In the genomic region with DNA sequence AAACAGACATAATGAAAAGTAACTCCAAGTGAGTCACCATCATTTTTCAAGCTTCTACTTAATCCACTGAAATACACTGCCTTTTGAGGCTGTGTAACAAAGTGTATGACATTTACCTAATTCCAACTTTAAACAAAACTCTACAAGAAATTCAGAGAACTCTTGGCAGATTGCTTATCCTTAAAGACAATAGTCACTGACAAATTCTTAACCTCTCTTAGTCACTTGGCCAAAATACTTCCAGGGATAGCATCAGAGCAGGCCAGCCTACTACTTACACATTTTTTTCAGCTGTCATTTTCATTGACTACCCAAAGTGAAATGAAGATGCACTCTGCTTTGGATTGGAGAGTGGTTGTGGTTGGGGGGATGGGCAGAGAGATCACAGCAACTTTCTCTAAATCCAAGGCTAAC, we compare ENCODE assay signal across 11 cellular contexts. TPM values are rescaled to one million over a fixed set of nuclear protein-coding genes. Genes with fewer than 3 reads are reported as not detected.
A peak's percentile ranks its signal among the peaks of the same experiment; 100 is the strongest.
DNase-seq lines count a peak whose midpoint lies in the region; ATAC-seq and TF ChIP-seq lines count a peak whose summit lies in the region.
"Had no signal": no experiment of that assay in that cellular context is flagged by ENCODE, and none has a peak within 500 bp of the region (broad histone marks: within the 10 kb centered on the region; RNA-seq: fewer than 3 reads in every experiment).

No MANE protein-coding gene starts in this region.

- no peak for TF ChIP-seq EP300 in gastroesophageal sphincter (IDR thresholded peaks at IDR 0.05)

- peaks cover 19% of the 10 kb centered on the region for H3K4me1 Mint-ChIP-seq in activated T-helper 1 cell treated with anti-CD3 and anti-CD28 coated beads, Interleukin-12 subunit alpha, Interleukin-12 subunit beta, Interleukin-2, Interleukin-4 antibody, amounts not matched to agents 30 ng/mL and 10 ng/mL and 1 ng/mL, durations not matched to agents 14 hours and 24 hours and 36 hours (ENCODE audit: low read depth)

- H3K36me3 Mint-ChIP-seq in activated T-helper 1 cell treated with anti-CD3 and anti-CD28 coated beads, Interleukin-12 subunit alpha, Interleukin-12 subunit beta, Interleukin-2, Interleukin-4 antibody, amounts not matched to agents 30 ng/mL and 10 ng/mL and 1 ng/mL, durations not matched to agents 14 hours and 24 hours and 36 hours (ENCODE audit: low read depth): no peaks in the 10 kb centered on the region
- H3K36me3 Mint-ChIP-seq: activated naive CD8-positive, alpha-beta T cell treated with anti-CD3 and anti-CD28 coated beads, Interleukin-2, amount 10 ng/mL, durations not matched to agents 7 days and 5 days had no signal

- no peak for TF ChIP-seq POLR2A in gastroesophageal sphincter (IDR thresholded peaks at IDR 0.05)

- peaks cover 19 to 70% (median 21%) of the 10 kb centered on the region in 3 donors for H3K4me1 ChIP-seq in gastroesophageal sphincter
- peaks cover 40% of the 10 kb centered on the region for H3K4me1 ChIP-seq in skeletal muscle satellite cell (ENCODE audit: control insufficient read depth, insufficient read depth, low read length)

- peak overlapping the region; percentile 94 to 100 (median 99) for H3K27ac ChIP-seq in gastroesophageal sphincter

- no peak for TF ChIP-seq CTCF in gastroesophageal sphincter (IDR thresholded peaks at IDR 0.05)

- no peak overlapping the region for H3K27ac Mint-ChIP-seq in activated T-helper 1 cell treated with anti-CD3 and anti-CD28 coated beads, Interleukin-12 subunit alpha, Interleukin-12 subunit beta, Interleukin-2, Interleukin-4 antibody, amounts not matched to agents 30 ng/mL and 10 ng/mL and 1 ng/mL, durations not matched to agents 14 hours and 24 hours and 36 hours
- H3K27ac Mint-ChIP-seq: activated CD4-positive, alpha-beta T cell treated with anti-CD3 and anti-CD28 coated beads for 36 hours; activated naive CD8-positive, alpha-beta T cell treated with anti-CD3 and anti-CD28 coated beads, Interleukin-2, amount 10 ng/mL, durations not matched to agents 7 days and 5 days had no signal

- H3K4me2 ChIP-seq in skeletal muscle satellite cell (ENCODE audit: low read length): peak overlapping the region; percentile 84

- H3K4me3 Mint-ChIP-seq in activated T-helper 1 cell treated with anti-CD3 and anti-CD28 coated beads, Interleukin-12 subunit alpha, Interleukin-12 subunit beta, Interleukin-2, Interleukin-4 antibody, amounts not matched to agents 30 ng/mL and 10 ng/mL and 1 ng/mL, durations not matched to agents 14 hours and 24 hours and 36 hours: peak overlapping the region; percentile 33
- H3K4me3 Mint-ChIP-seq: activated CD4-positive, alpha-beta T cell treated with anti-CD3 and anti-CD28 coated beads for 36 hours; activated naive CD8-positive, alpha-beta T cell treated with anti-CD3 and anti-CD28 coated beads, Interleukin-2, amount 10 ng/mL, durations not matched to agents 7 days and 5 days had no signal

- ATAC-seq in gastroesophageal sphincter: no peak
- no peak for ATAC-seq in GM18861 (IDR thresholded peaks at IDR 0.05; ENCODE audit: unreplicated experiment)
- ATAC-seq: activated CD4-positive, alpha-beta T cell treated with anti-CD3 and anti-CD28 coated beads for 36 hours had no signal

- DNase-seq in HCEC 1CT (peak; percentile 68), NCI-H187 (lab: John Stamatoyannopoulos, UW) (no peak), OCI-M2 (lab: John Stamatoyannopoulos, UW; ENCODE audit: unreplicated experiment) (no peak)
- DNase-seq in activated T-helper 1 cell treated with anti-CD3 and anti-CD28 coated beads, Interleukin-12 subunit alpha, Interleukin-12 subunit beta, Interleukin-2, Interleukin-4 antibody, amounts not matched to agents 30 ng/mL and 10 ng/mL and 1 ng/mL, durations not matched to agents 14 hours and 24 hours and 36 hours (ENCODE audit: low spot score): no peak
- no peak for DNase-seq in stimulated activated CD4-positive, alpha-beta T cell treated with anti-CD3 and anti-CD28 coated beads, Interleukin-1b, Interleukin-23, amount 100 ng/mL, for 48 hours
- DNase-seq: activated CD4-positive, alpha-beta T cell treated with anti-CD3 and anti-CD28 coated beads for 36 hours; activated naive CD8-positive, alpha-beta T cell treated with anti-CD3 and anti-CD28 coated beads, Interleukin-2, amount 10 ng/mL, durations not matched to agents 7 days and 5 days; DMS79 had no signal

- H3K27me3 ChIP-seq in gastroesophageal sphincter: no peaks in the 10 kb centered on the region
- H3K27me3 ChIP-seq in skeletal muscle satellite cell (ENCODE audit: control insufficient read depth, insufficient read depth, low read length): no peaks in the 10 kb centered on the region

- H3K27me3 Mint-ChIP-seq in activated T-helper 1 cell treated with anti-CD3 and anti-CD28 coated beads, Interleukin-12 subunit alpha, Interleukin-12 subunit beta, Interleukin-2, Interleukin-4 antibody, amounts not matched to agents 30 ng/mL and 10 ng/mL and 1 ng/mL, durations not matched to agents 14 hours and 24 hours and 36 hours (ENCODE audit: insufficient read depth): peaks cover 53% of the 10 kb centered on the region

- H3K9me3 ChIP-seq in gastroesophageal sphincter (no peaks in the 10 kb centered on the region), skeletal muscle satellite cell (replicated peaks; ENCODE audit: low read length) (no peaks in the 10 kb centered on the region)

- H3K36me3 ChIP-seq in gastroesophageal sphincter (peaks cover 0 to 14% of the 10 kb centered on the region in 2 donors), skeletal muscle satellite cell (ENCODE audit: insufficient read depth, low read length) (peaks cover 52% of the 10 kb centered on the region)

- H3K4me3 ChIP-seq in gastroesophageal sphincter (peak overlapping the region; percentile 84), skeletal muscle satellite cell (ENCODE audit: low read length) (peak overlapping the region; percentile 62)

- H3K9me3 Mint-ChIP-seq in activated T-helper 1 cell treated with anti-CD3 and anti-CD28 coated beads, Interleukin-12 subunit alpha, Interleukin-12 subunit beta, Interleukin-2, Interleukin-4 antibody, amounts not matched to agents 30 ng/mL and 10 ng/mL and 1 ng/mL, durations not matched to agents 14 hours and 24 hours and 36 hours: no peaks in the 10 kb centered on the region
- H3K9me3 Mint-ChIP-seq: activated naive CD8-positive, alpha-beta T cell treated with anti-CD3 and anti-CD28 coated beads, Interleukin-2, amount 10 ng/mL, durations not matched to agents 7 days and 5 days had no signal

- intact Hi-C loops in activated T-helper 1 cell treated with anti-CD3 and anti-CD28 coated beads, Interleukin-12 subunit alpha, Interleukin-12 subunit beta, Interleukin-2, Interleukin-4 antibody, amounts not matched to agents 30 ng/mL and 10 ng/mL and 1 ng/mL, durations not matched to agents 14 hours and 24 hours and 36 hours (cut with micrococcal nuclease): no loop called here

- H3K9ac ChIP-seq in skeletal muscle satellite cell (ENCODE audit: low read depth, low read length): no peak overlapping the region

RNA-seq across cellular contexts. Expression of a gene that starts 3.6 kb away (rescaled TPM):
- total RNA-seq in activated T-helper 1 cell treated with anti-CD3 and anti-CD28 coated beads, Interleukin-12 subunit alpha, Interleukin-12 subunit beta, Interleukin-2, Interleukin-4 antibody, amounts not matched to agents 30 ng/mL and 10 ng/mL and 1 ng/mL, durations not matched to agents 14 hours and 24 hours and 36 hours: 0.57 and 0.81 TPM in 2 replicates
- 100 to 1,000 TPM; 239 to 482 (median 321) TPM for total RNA-seq in gastroesophageal sphincter
- total RNA-seq in skeletal muscle satellite cell (2012; rRNA removed): 64.1 and 99.2 TPM in 2 replicates

Comparison
In these comparisons a context has a peak if more than half of its experiments do, and no peak if none do; other contexts are left out.
1. RNA of a gene that starts 3.6 kb away (total RNA-seq): 239 to 482 TPM in gastroesophageal sphincter; 0.57 to 0.81 TPM in activated T-helper 1 cell treated with anti-CD3 and anti-CD28 coated beads, Interleukin-12 subunit alpha, Interleukin-12 subunit beta, Interleukin-2, Interleukin-4 antibody, amounts not matched to agents 30 ng/mL and 10 ng/mL and 1 ng/mL, durations not matched to agents 14 hours and 24 hours and 36 hours; every median in the first group is over 100 times any median in the second.